ENCODE assay signal across 33 cellular contexts in genomic region chr2:114800371-114800770, GRCh38.
"Had no signal": no experiment of that assay in that cellular context is flagged by ENCODE, and none has a peak within 500 bp of the region (broad histone marks: within the 10 kb centered on the region; RNA-seq: fewer than 3 reads in every experiment).

No MANE protein-coding gene starts in this region.

- H3K27ac ChIP-seq: cardiac muscle cell, SJCRH30, SK-N-MC had no signal

- FAIRE-seq: TTC549 had no signal

- H3K27me3 Mint-ChIP-seq: activated CD4-positive, alpha-beta T cell treated with anti-CD3 and anti-CD28 coated beads for 36 hours; activated CD4-positive, alpha-beta T cell treated with anti-CD3 and anti-CD28 coated beads, Interleukin-2, amount 10 ng/mL, durations not matched to agents 7 days and 5 days; activated naive CD8-positive, alpha-beta T cell; activated naive CD8-positive, alpha-beta T cell treated with anti-CD3 and anti-CD28 coated beads, Interleukin-2, amount 50 U/mL, for 24 hours had no signal

- H3K4me3 Mint-ChIP-seq: activated CD4-positive, alpha-beta T cell treated with anti-CD3 and anti-CD28 coated beads for 36 hours; activated CD4-positive, alpha-beta T cell treated with anti-CD3 and anti-CD28 coated beads, Interleukin-2, amount 10 ng/mL, durations not matched to agents 7 days and 5 days; activated naive CD4-positive, alpha-beta T cell treated with anti-CD3 and anti-CD28 coated beads for 36 hours; activated naive CD8-positive, alpha-beta T cell; activated naive CD8-positive, alpha-beta T cell treated with anti-CD3 and anti-CD28 coated beads, Interleukin-2, amount 50 U/mL, for 24 hours; activated T-cell treated with anti-CD3 and anti-CD28 coated beads, Interleukin-2, amount 50 U/mL, for 4 hours; activated T-helper 1 cell treated with anti-CD3 and anti-CD28 coated beads, Interleukin-12 subunit alpha, Interleukin-12 subunit beta, Interleukin-2, Interleukin-4 antibody, amounts not matched to agents 30 ng/mL and 10 ng/mL and 1 ng/mL, durations not matched to agents 14 hours and 24 hours and 36 hours; WTC11 had no signal

- ATAC-seq: activated CD4-positive, alpha-beta T cell treated with anti-CD3 and anti-CD28 coated beads for 36 hours; activated CD4-positive, CD25-positive, alpha-beta regulatory T cell treated with anti-CD3 and anti-CD28 coated beads, Interleukin-2, amount 50 U/mL, for 24 hours; activated naive CD8-positive, alpha-beta T cell treated with anti-CD3 and anti-CD28 coated beads, Interleukin-2, amount 50 U/mL, for 24 hours; activated T-cell treated with anti-CD3 and anti-CD28 coated beads, Interleukin-2, amount 50 U/mL, for 4 hours; Panc1; WTC11 had no signal

- H3K4me1 ChIP-seq: SJCRH30 had no signal

- H3K9me3 ChIP-seq: MG63, SJCRH30 had no signal

- H3K36me3 Mint-ChIP-seq: activated naive CD8-positive, alpha-beta T cell had no signal

- H3K27ac Mint-ChIP-seq: activated CD4-positive, alpha-beta T cell treated with anti-CD3 and anti-CD28 coated beads for 36 hours; activated CD4-positive, alpha-beta T cell treated with anti-CD3 and anti-CD28 coated beads, Interleukin-2, amount 10 ng/mL, durations not matched to agents 7 days and 5 days; activated naive CD4-positive, alpha-beta T cell treated with anti-CD3 and anti-CD28 coated beads for 36 hours; activated naive CD8-positive, alpha-beta T cell; activated naive CD8-positive, alpha-beta T cell treated with anti-CD3 and anti-CD28 coated beads, Interleukin-2, amount 50 U/mL, for 24 hours; activated T-helper 1 cell treated with anti-CD3 and anti-CD28 coated beads, Interleukin-12 subunit alpha, Interleukin-12 subunit beta, Interleukin-2, Interleukin-4 antibody, amounts not matched to agents 30 ng/mL and 10 ng/mL and 1 ng/mL, durations not matched to agents 14 hours and 24 hours and 36 hours; WTC11 had no signal

- H3K4me1 Mint-ChIP-seq: activated CD4-positive, alpha-beta T cell treated with anti-CD3 and anti-CD28 coated beads for 36 hours; activated CD4-positive, alpha-beta T cell treated with anti-CD3 and anti-CD28 coated beads, Interleukin-2, amount 10 ng/mL, durations not matched to agents 7 days and 5 days; activated naive CD8-positive, alpha-beta T cell treated with anti-CD3 and anti-CD28 coated beads, Interleukin-2, amount 50 U/mL, for 24 hours; WTC11 had no signal

- H3K36me3 ChIP-seq: cardiac muscle cell, MG63, SJCRH30 had no signal

- DNase-seq: activated CD4-positive, alpha-beta T cell treated with anti-CD3 and anti-CD28 coated beads for 36 hours; activated CD4-positive, alpha-beta T cell treated with anti-CD3 and anti-CD28 coated beads, Interleukin-2, amount 10 ng/mL, durations not matched to agents 7 days and 5 days; activated CD4-positive, alpha-beta T cell treated with anti-CD3 and anti-CD28 coated beads, Interleukin-2, amount 50 U/mL, for 48 hours; activated CD8-positive, alpha-beta memory T cell treated with anti-CD3 and anti-CD28 coated beads, Interleukin-2, amount 50 U/mL, for 4 hours; activated gamma-delta T cell treated with Interleukin-2 at 50 U/mL for 16 hours; activated naive CD4-positive, alpha-beta T cell treated with anti-CD3 and anti-CD28 coated beads for 36 hours; activated naive CD8-positive, alpha-beta T cell treated with anti-CD3 and anti-CD28 coated beads, Interleukin-2, amount 50 U/mL, for 24 hours; activated T-cell treated with anti-CD3 and anti-CD28 coated beads for 4 hours; activated T-cell treated with anti-CD3 and anti-CD28 coated beads, Interleukin-2, amount 50 U/mL, for 4 hours; aorta; Kasumi-1; KG1; MG63; NCI-H1048; NCI-H1105 treated with DMSO at 0.1 percent for 48 hours; NCI-H1436; NCI-H1694; NCI-H1930; NCI-H2081 treated with DMSO at 0.1 percent for 48 hours; NCI-H226; NCI-H446 treated with DMSO at 0.1 percent for 48 hours; NCI-H524; SHP77; SJCRH30; T1000 had no signal

- H3K4me3 ChIP-seq: cardiac muscle cell, MG63, SJCRH30, SK-N-MC had no signal

- H3K27me3 ChIP-seq: cardiac muscle cell, MG63, SJCRH30 had no signal

- H3K9me3 Mint-ChIP-seq: activated CD4-positive, alpha-beta T cell treated with anti-CD3 and anti-CD28 coated beads, Interleukin-2, amount 10 ng/mL, durations not matched to agents 7 days and 5 days; activated naive CD4-positive, alpha-beta T cell treated with anti-CD3 and anti-CD28 coated beads for 36 hours; activated T-helper 1 cell treated with anti-CD3 and anti-CD28 coated beads, Interleukin-12 subunit alpha, Interleukin-12 subunit beta, Interleukin-2, Interleukin-4 antibody, amounts not matched to agents 30 ng/mL and 10 ng/mL and 1 ng/mL, durations not matched to agents 14 hours and 24 hours and 36 hours had no signal
